ENCODE assay signal across 2 cellular contexts in genomic region chr14:74551001-74551400, GRCh38.
A peak's percentile ranks its signal among the peaks of the same experiment; 100 is the strongest.
TF ChIP-seq lines count a peak whose summit lies in the region.

No MANE protein-coding gene starts in this region.

TF ChIP-seq in H1, 55 proteins besides CTCF, POLR2A, EP300 and RAD21:
- TF ChIP-seq RBBP5 (IDR thresholded peaks at IDR 0.05; ENCODE audit: borderline replicate concordance, low read depth, low read length) (0 out of 2 replicates have a peak, but pooled peaks have one; percentile 7), CHD7 (IDR thresholded peaks at IDR 0.05; ENCODE audit: insufficient replicate concordance, low read length) (no peak)

TF ChIP-seq in GM12891, 5 proteins besides CTCF, POLR2A, EP300 and RAD21:
- TF ChIP-seq POLR2AphosphoS5 (IDR thresholded peaks at IDR 0.05; ENCODE audit: low read depth, low read length) (no peak), TAF1 (IDR thresholded peaks at IDR 0.05; ENCODE audit: low read depth, low read length) (no peak), SPI1 (IDR thresholded peaks at IDR 0.05; ENCODE audit: low read depth, low read length) (no peak), PAX5 (IDR thresholded peaks at IDR 0.05; ENCODE audit: insufficient read depth, low read length, severe bottlenecking) (no peak)
